In genomic region chr1:151716771-151717631, GRCh38 we compare ENCODE assay signal across 8 cellular contexts. TPM values are rescaled to one million over a fixed set of nuclear protein-coding genes. Genes with fewer than 3 reads are reported as not detected.
DNase-seq lines count a peak whose midpoint lies in the region; FAIRE-seq and TF ChIP-seq lines count a peak whose summit lies in the region.

Gene CELF3 (minus strand): TSS chr1:151716803. CDS start chr1:151716020, 783 bp downstream.

- H3K36me3 Mint-ChIP-seq in T-helper 1 cell treated with Interleukin-12 subunit alpha and Interleukin-12 subunit beta and Interleukin-4 antibody, amounts not matched to agents 30 μg/mL and 1 μg/mL, for 36 hours (ENCODE audit: low read depth), result no peaks in the 10 kb centered on the region
- H3K36me3 Mint-ChIP-seq in type B pancreatic cell, result no peaks in the 10 kb centered on the region

- peaks cover 75% of the 10 kb centered on the region for H3K27me3 Mint-ChIP-seq in T-helper 1 cell treated with Interleukin-12 subunit alpha and Interleukin-12 subunit beta and Interleukin-4 antibody, amounts not matched to agents 30 μg/mL and 1 μg/mL, for 36 hours (ENCODE audit: low read depth)
- H3K27me3 Mint-ChIP-seq in type B pancreatic cell, result peaks cover 80% of the 10 kb centered on the region

- H3K36me3 ChIP-seq in suprapubic skin, result no peaks in the 10 kb centered on the region

- peaks cover 22% of the 10 kb centered on the region for H3K27me3 ChIP-seq in suprapubic skin

- no peaks in the 10 kb centered on the region for H3K9me3 Mint-ChIP-seq in T-helper 1 cell treated with Interleukin-12 subunit alpha and Interleukin-12 subunit beta and Interleukin-4 antibody, amounts not matched to agents 30 μg/mL and 1 μg/mL, for 36 hours
- no peaks in the 10 kb centered on the region for H3K9me3 Mint-ChIP-seq in type B pancreatic cell

- no peak within 1 kb of the TSS for H3K27ac Mint-ChIP-seq in T-helper 1 cell treated with Interleukin-12 subunit alpha and Interleukin-12 subunit beta and Interleukin-4 antibody, amounts not matched to agents 30 μg/mL and 1 μg/mL, for 36 hours
- peak within 1 kb of the TSS; percentile 77 for H3K27ac Mint-ChIP-seq in type B pancreatic cell

- DNase-seq in COR-L47 (lab: John Stamatoyannopoulos, UW) (peak; percentile 93), NCI-H1092 treated with DMSO at 0.1 percent for 48 hours (lab: John Stamatoyannopoulos, UW) (peak; percentile 98), type B pancreatic cell (ENCODE audit: extremely low spot score, unreplicated experiment) (no peak), RCC 7860 (ENCODE audit: low spot score) (no peak), suprapubic skin (ENCODE audit: low spot score in 2 of 2) (no peak)
- DNase-seq in stimulated activated naive CD4-positive, alpha-beta T cell treated with Interleukin-2 at 50 U/mL for 16 hours (lab: John Stamatoyannopoulos, UW), result no peak

- H3K4me1 ChIP-seq in suprapubic skin, result peaks cover 36% of the 10 kb centered on the region

- H3K9me3 ChIP-seq in suprapubic skin, result no peaks in the 10 kb centered on the region

- H3K4me3 Mint-ChIP-seq in T-helper 1 cell treated with Interleukin-12 subunit alpha and Interleukin-12 subunit beta and Interleukin-4 antibody, amounts not matched to agents 30 μg/mL and 1 μg/mL, for 36 hours, result peak within 1 kb of the TSS; percentile 18
- peak within 1 kb of the TSS; percentile 88 for H3K4me3 Mint-ChIP-seq in type B pancreatic cell

- no peak for TF ChIP-seq POLR2A in suprapubic skin (IDR thresholded peaks at IDR 0.05)

- no peak for FAIRE-seq in RCC 7860 (lab: Jason Lieb, UNC)

- no peak within 1 kb of the TSS for H3K27ac ChIP-seq in suprapubic skin

- H3K4me1 Mint-ChIP-seq in T-helper 1 cell treated with Interleukin-12 subunit alpha and Interleukin-12 subunit beta and Interleukin-4 antibody, amounts not matched to agents 30 μg/mL and 1 μg/mL, for 36 hours (ENCODE audit: low read depth), result peaks cover 19% of the 10 kb centered on the region
- H3K4me1 Mint-ChIP-seq in type B pancreatic cell (ENCODE audit: unreplicated experiment), result peaks cover 24% of the 10 kb centered on the region

- whole genome bisulfite sequencing in suprapubic skin, result 16% methylated on average over 27 of the region's 27 CpGs

- TF ChIP-seq CTCF in type B pancreatic cell (conservative IDR thresholded peaks at IDR 0.05) (no peak), suprapubic skin (IDR thresholded peaks at IDR 0.05) (no peak)

- no peak for TF ChIP-seq EP300 in suprapubic skin (IDR thresholded peaks at IDR 0.05)

- H3K4me3 ChIP-seq in iPS-11a (ENCODE audit: low read depth, low read length) (peak within 1 kb of the TSS; percentile 30), suprapubic skin (no peak within 1 kb of the TSS)

RNA-seq across cellular contexts. Expression of gene CELF3, which starts in this region (rescaled TPM):
- 17.9 and 19.0 TPM in 2 replicates for total RNA-seq in type B pancreatic cell (ENCODE audit: low replicate concordance)
- total RNA-seq in suprapubic skin, result not detected

Comparison
In these comparisons a context has a peak if more than half of its experiments do, and no peak if none do; other contexts are left out.
1. RNA of gene CELF3 (total RNA-seq): 17.9 to 19.0 TPM in type B pancreatic cell; not detected in suprapubic skin; every median in the first group is over 10 times any median in the second.
2. DNase-seq: peak in COR-L47 (single experiment) and NCI-H1092 treated with DMSO at 0.1 percent for 48 hours (single experiment); none in type B pancreatic cell (single experiment), RCC 7860 (single experiment), stimulated activated naive CD4-positive, alpha-beta T cell treated with Interleukin-2 at 50 U/mL for 16 hours (single experiment) and suprapubic skin (0 of 2).